12 cellular contexts compared by ENCODE assay signal in genomic region chr4:55124337-55125076, GRCh38. TPM values are rescaled to one million over a fixed set of nuclear protein-coding genes. Genes with fewer than 3 reads are reported as not detected.
DNase-seq lines count a peak whose midpoint lies in the region; ATAC-seq and TF ChIP-seq lines count a peak whose summit lies in the region.
"Had no signal": no experiment of that assay in that cellular context is flagged by ENCODE, and none has a peak within 500 bp of the region (broad histone marks: within the 10 kb centered on the region; RNA-seq: fewer than 3 reads in every experiment).

No MANE protein-coding gene starts in this region.

- no peaks in the 10 kb centered on the region for H3K4me1 Mint-ChIP-seq in T-helper 2 cell treated with Interferon-gamma antibody and Interleukin-4, amounts not matched to agents 5 μg/mL and 100 μg/mL, for 36 hours (ENCODE audit: low read depth)

- 5% methylated on average over 34 of the region's 34 CpGs for whole genome bisulfite sequencing in HUES64
- WGBS in esophagus, 2 donors = 18 to 22% methylated on average over 34 of the region's 34 CpGs

- H3K9me3 ChIP-seq in HUES64 (ENCODE audit: insufficient read depth, low read depth, low read length) = no peaks in the 10 kb centered on the region
- no peaks in the 10 kb centered on the region for H3K9me3 ChIP-seq in esophagus (ENCODE audit: control insufficient read depth in 2 of 2, insufficient read depth in 1 of 2, low read depth in 1 of 2, low read length in 1 of 2)
- H3K9me3 ChIP-seq in left lung = no peaks in the 10 kb centered on the region
- H3K9me3 ChIP-seq in skeletal muscle tissue (ENCODE audit: control insufficient read depth in 3 of 3, low read length in 3 of 3) = no peaks in the 10 kb centered on the region
- H3K9me3 ChIP-seq in effector memory CD4-positive, alpha-beta T cell (ENCODE audit: control insufficient read depth, low read length) = no peaks in the 10 kb centered on the region

- intact Hi-C loops in left lung (cut with DNase I) = no loop called here

- H3K4me3 ChIP-seq in HUES64 (ENCODE audit: low read length) = peak overlapping the region; percentile 75
- peak overlapping the region; percentile 38 to 51 for H3K4me3 ChIP-seq in esophagus (ENCODE audit: low read depth in 1 of 2, low read length in 2 of 2)
- H3K4me3 ChIP-seq in left lung = peak overlapping the region; percentile 42 to 46
- H3K4me3 ChIP-seq in skeletal muscle tissue (ENCODE audit: low read length in 3 of 3) = peak overlapping the region; percentile 42 to 70 (median 64)
- no peak overlapping the region for H3K4me3 ChIP-seq in effector memory CD4-positive, alpha-beta T cell (ENCODE audit: insufficient read depth, low read depth, low read length, poor library complexity, severe bottlenecking)

- peaks cover 19% of the 10 kb centered on the region for H3K36me3 ChIP-seq in HUES64 (ENCODE audit: insufficient read depth, low read length)
- no peaks in the 10 kb centered on the region for H3K36me3 ChIP-seq in esophagus (ENCODE audit: control insufficient read depth in 2 of 2, insufficient read depth in 2 of 2, low read length in 1 of 2)
- H3K36me3 ChIP-seq in left lung = no peaks in the 10 kb centered on the region
- no peaks in the 10 kb centered on the region for H3K36me3 ChIP-seq in skeletal muscle tissue (ENCODE audit: control insufficient read depth in 3 of 3, insufficient read depth in 3 of 3, low read length in 3 of 3)
- no peaks in the 10 kb centered on the region for H3K36me3 ChIP-seq in effector memory CD4-positive, alpha-beta T cell (ENCODE audit: control insufficient read depth, insufficient read depth, low read length)

- H3K27ac ChIP-seq in HUES64 (ENCODE audit: low read depth, low read length) (no peak overlapping the region), esophagus (ENCODE audit: low read depth in 2 of 2, low read length in 1 of 2) (peak overlapping the region in 1 of 2 donors; percentile 26), left lung (peak overlapping the region; percentile 44 to 66), skeletal muscle tissue (ENCODE audit: low read depth, low read length) (no peak overlapping the region)
- H3K27ac ChIP-seq in effector memory CD4-positive, alpha-beta T cell (ENCODE audit: insufficient read depth, low read length, poor library complexity, severe bottlenecking) = no peak overlapping the region

- TF ChIP-seq CTCF in left lung (IDR thresholded peaks at IDR 0.05) = no peak

- H3K9ac ChIP-seq in HUES64 (ENCODE audit: low read depth, low read length) (peak overlapping the region; percentile 54), skeletal muscle tissue (ENCODE audit: low read depth in 1 of 3, low read length in 3 of 3) (peak overlapping the region in 2 of 3 donors; percentile 14 to 71)

- H3K27ac Mint-ChIP-seq in T-helper 2 cell treated with Interferon-gamma antibody and Interleukin-4, amounts not matched to agents 5 μg/mL and 100 μg/mL, for 36 hours = no peak overlapping the region
- H3K27ac Mint-ChIP-seq: naive thymus-derived CD8-positive, alpha-beta T cell had no signal

- DNase-seq in left lung (peak in 1 of 2 donors; percentile 54), NCI-H526 (lab: John Stamatoyannopoulos, UW) (no peak), RPMI8226 (no peak)
- DNase-seq in T-helper 2 cell treated with Interferon-gamma antibody and Interleukin-4, amounts not matched to agents 5 μg/mL and 100 μg/mL, for 36 hours (ENCODE audit: low spot score) = no peak
- no peak for DNase-seq in effector memory CD4-positive, alpha-beta T cell
- DNase-seq: activated T-cell treated with anti-CD3 and anti-CD28 coated beads for 4 hours; COR-L47; GOT3; naive thymus-derived CD8-positive, alpha-beta T cell had no signal

- H3K9me3 Mint-ChIP-seq in T-helper 2 cell treated with Interferon-gamma antibody and Interleukin-4, amounts not matched to agents 5 μg/mL and 100 μg/mL, for 36 hours = no peaks in the 10 kb centered on the region

- H3K4me1 ChIP-seq in HUES64 (ENCODE audit: insufficient read depth, low read length) = peaks cover 17% of the 10 kb centered on the region; the same call in 1 of the 2 replicates
- H3K4me1 ChIP-seq in esophagus (ENCODE audit: control insufficient read depth in 2 of 2, insufficient read depth in 2 of 2, low read length in 1 of 2) = peaks cover 6 to 9% of the 10 kb centered on the region in 2 donors
- peaks cover 7 to 11% of the 10 kb centered on the region in 2 donors for H3K4me1 ChIP-seq in left lung
- peaks cover 0 to 8% (median 0%) of the 10 kb centered on the region in 3 donors for H3K4me1 ChIP-seq in skeletal muscle tissue (ENCODE audit: control insufficient read depth in 3 of 3, insufficient read depth in 3 of 3, low read length in 3 of 3)
- peaks cover 2% of the 10 kb centered on the region for H3K4me1 ChIP-seq in effector memory CD4-positive, alpha-beta T cell (ENCODE audit: control insufficient read depth, insufficient read depth, low read length, poor library complexity, severe bottlenecking)

- peaks cover 46% of the 10 kb centered on the region for H3K27me3 Mint-ChIP-seq in T-helper 2 cell treated with Interferon-gamma antibody and Interleukin-4, amounts not matched to agents 5 μg/mL and 100 μg/mL, for 36 hours (ENCODE audit: low read depth)

- ATAC-seq in left lung = peak; percentile 57
- ATAC-seq: naive thymus-derived CD8-positive, alpha-beta T cell had no signal

- no peaks in the 10 kb centered on the region for H3K36me3 Mint-ChIP-seq in T-helper 2 cell treated with Interferon-gamma antibody and Interleukin-4, amounts not matched to agents 5 μg/mL and 100 μg/mL, for 36 hours (ENCODE audit: low read depth)

- no peak overlapping the region for H3K4me3 Mint-ChIP-seq in T-helper 2 cell treated with Interferon-gamma antibody and Interleukin-4, amounts not matched to agents 5 μg/mL and 100 μg/mL, for 36 hours

- H3K27me3 ChIP-seq in HUES64 (ENCODE audit: insufficient read depth, low read length) (peaks cover 36% of the 10 kb centered on the region), esophagus (ENCODE audit: control insufficient read depth in 1 of 2, insufficient read depth in 2 of 2, low read length in 2 of 2) (no peaks in the 10 kb centered on the region), left lung (peaks cover 0 to 46% of the 10 kb centered on the region in 2 donors), skeletal muscle tissue (ENCODE audit: control insufficient read depth in 3 of 3, insufficient read depth in 3 of 3, low read length in 3 of 3) (peaks cover 5 to 9% (median 9%) of the 10 kb centered on the region in 3 donors)
- H3K27me3 ChIP-seq in effector memory CD4-positive, alpha-beta T cell (replicated peaks; ENCODE audit: control insufficient read depth, insufficient read depth, low read length, poor library complexity, severe bottlenecking) = peaks cover 9% of the 10 kb centered on the region

RNA-seq across cellular contexts. Expression of gene KDR, which starts 0.9 kb away (rescaled TPM):
- 47.1 TPM for polyA plus RNA-seq in HUES64 (2013, experiment 1 of 2)
- 45.1 TPM for polyA plus RNA-seq in HUES64 (2013, experiment 2 of 2)
- polyA plus RNA-seq in esophagus = 1 to 10 TPM; 1.2 to 2.5 TPM
- total RNA-seq in left lung = 10 to 100 TPM; 27.1 to 34.9 TPM
- total RNA-seq in skeletal muscle tissue = 49.1 TPM
- total RNA-seq: naive thymus-derived CD8-positive, alpha-beta T cell had no signal
- polyA plus RNA-seq: naive thymus-derived CD8-positive, alpha-beta T cell had no signal

Comparison
In these comparisons a context has a peak if more than half of its experiments do, and no peak if none do; other contexts are left out.
1. H3K27ac ChIP-seq: peak in left lung (2 of 2); none in HUES64 (single experiment), skeletal muscle tissue (single experiment) and effector memory CD4-positive, alpha-beta T cell (single experiment).